ENCODE assay signal across 9 cellular contexts in genomic region chr11:48093795-48094642, GRCh38.
DNase-seq lines count a peak whose midpoint lies in the region; ATAC-seq and TF ChIP-seq lines count a peak whose summit lies in the region.
"Had no signal": no experiment of that assay in that cellular context is flagged by ENCODE, and none has a peak within 500 bp of the region (broad histone marks: within the 10 kb centered on the region; RNA-seq: fewer than 3 reads in every experiment).

No MANE protein-coding gene starts in this region.

- H3K4me3 Mint-ChIP-seq in chondrocyte (ENCODE audit: unreplicated experiment) = no peak overlapping the region

- ATAC-seq in GM19351 (IDR thresholded peaks at IDR 0.05; ENCODE audit: unreplicated experiment) = peak; percentile 89
- peak; percentile 63 for ATAC-seq in body of pancreas
- no peak for ATAC-seq in HG02973 (IDR thresholded peaks at IDR 0.05; ENCODE audit: unreplicated experiment)

- peak overlapping the region in 2 of 4 donors; percentile 56 to 84 for H3K27ac ChIP-seq in body of pancreas

- H3K36me3 Mint-ChIP-seq in chondrocyte (ENCODE audit: low read depth) = no peaks in the 10 kb centered on the region

- H3K4me1 ChIP-seq in body of pancreas = peaks cover 27% of the 10 kb centered on the region

- H3K9me3 ChIP-seq in body of pancreas = no peaks in the 10 kb centered on the region
- H3K9me3 ChIP-seq: SK-N-SH had no signal

- H3K27me3 Mint-ChIP-seq in chondrocyte (ENCODE audit: low read depth) = no peaks in the 10 kb centered on the region

- TF ChIP-seq CTCF in body of pancreas (IDR thresholded peaks at IDR 0.05) (peak in 1 of 7 experiments; percentile 3), chondrocyte (IDR thresholded peaks at IDR 0.05) (no peak)

- H3K27ac Mint-ChIP-seq in chondrocyte (ENCODE audit: unreplicated experiment) = no peak overlapping the region

- H3K4me3 ChIP-seq in body of pancreas = no peak overlapping the region

- intact Hi-C loops in body of pancreas (cut with DNase I) = no loop called here

- H3K36me3 ChIP-seq in body of pancreas (replicated peaks in 1 of 2; ENCODE audit: insufficient read depth in 1 of 2, low read depth in 2 of 2) = no peaks in the 10 kb centered on the region

- peak; percentile 67 to 84 for DNase-seq in NCI-H187 (lab: John Stamatoyannopoulos, UW)
- peak in 3 of 4 donors; percentile 32 to 72 (median 70) for DNase-seq in body of pancreas
- DNase-seq in retina = peak; percentile 59
- DNase-seq in nucleus accumbens (lab: John Stamatoyannopoulos, UW) = no peak
- DNase-seq in chondrocyte (ENCODE audit: low spot score) = no peak
- DNase-seq in HCEC 1CT = no peak
- DNase-seq: SK-N-SH had no signal

- H3K9me3 Mint-ChIP-seq in chondrocyte (ENCODE audit: low read depth) = no peaks in the 10 kb centered on the region

- no peaks in the 10 kb centered on the region for H3K27me3 ChIP-seq in body of pancreas

- peaks cover 17% of the 10 kb centered on the region for H3K4me1 Mint-ChIP-seq in chondrocyte (ENCODE audit: low read depth)

- peak in 1 of 3 donors; percentile 8 for TF ChIP-seq POLR2A in body of pancreas (IDR thresholded peaks at IDR 0.05)

- WGBS in body of pancreas, 2 donors = 8 to 16% methylated on average over 6 of the region's 6 CpGs

Comparison
In these comparisons a context has a peak if more than half of its experiments do, and no peak if none do; other contexts are left out.
1. DNase-seq: peak in NCI-H187 (2 of 2), body of pancreas (3 of 4) and retina (single experiment); none in nucleus accumbens (0 of 56), chondrocyte (single experiment) and HCEC 1CT (single experiment).